In the genomic region with DNA sequence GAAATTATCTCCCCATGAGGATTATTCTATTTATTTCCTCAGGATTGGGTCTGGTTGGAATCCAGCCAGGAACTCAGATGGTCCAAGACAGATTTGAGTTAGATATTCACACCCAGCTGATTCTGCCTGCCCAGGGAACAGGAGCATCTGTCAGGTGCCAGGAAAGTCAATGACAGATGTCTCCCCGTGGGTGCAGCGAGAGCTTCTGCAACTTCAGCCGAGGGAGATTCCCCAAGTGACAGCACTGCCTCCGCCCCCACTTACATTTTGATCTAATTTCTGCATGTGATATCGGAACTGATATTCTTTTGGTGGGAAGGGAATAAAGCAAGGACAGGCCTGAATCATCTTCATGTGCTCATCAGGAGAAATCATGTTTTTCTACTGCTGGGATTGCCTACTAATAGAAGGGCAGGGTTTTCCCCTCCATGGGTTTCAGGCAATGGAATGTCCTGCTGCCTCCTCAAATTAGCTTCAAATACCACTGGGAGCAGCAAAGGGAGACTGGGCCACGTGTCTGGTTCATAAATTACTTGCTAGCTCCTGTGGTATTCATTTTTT, we compare ENCODE assay signal across 9 cellular contexts. TPM values are rescaled to one million over a fixed set of nuclear protein-coding genes. Genes with fewer than 3 reads are reported as not detected.
DNase-seq lines count a peak whose midpoint lies in the region; ATAC-seq and TF ChIP-seq lines count a peak whose summit lies in the region.
"Had no signal": no experiment of that assay in that cellular context is flagged by ENCODE, and none has a peak within 500 bp of the region (broad histone marks: within the 10 kb centered on the region; RNA-seq: fewer than 3 reads in every experiment).

No MANE protein-coding gene starts in this region.

- ATAC-seq in activated naive CD4-positive, alpha-beta T cell treated with anti-CD3 and anti-CD28 coated beads, Interleukin-2, amount 50 U/mL, for 72 hours = no peak
- ATAC-seq in HG03469 (IDR thresholded peaks at IDR 0.05; ENCODE audit: unreplicated experiment) = no peak
- ATAC-seq in HG03520 (IDR thresholded peaks at IDR 0.05; ENCODE audit: unreplicated experiment) = no peak
- ATAC-seq in GM19452 (IDR thresholded peaks at IDR 0.05; ENCODE audit: unreplicated experiment) = no peak

- DNase-seq in AG09319 (ENCODE audit: extremely low read depth, low read depth) (peak; percentile 91), M059J (ENCODE audit: low read depth) (peak; percentile 82), chondrocyte (ENCODE audit: low spot score) (no peak)
- DNase-seq in activated naive CD4-positive, alpha-beta T cell treated with anti-CD3 and anti-CD28 coated beads, Interleukin-2, amount 50 U/mL, for 72 hours (ENCODE audit: low spot score in 2 of 2) = no peak
- DNase-seq: activated T-cell treated with anti-CD3 and anti-CD28 coated beads, Interleukin-2, amount 50 U/mL, for 48 hours had no signal

- H3K4me3 Mint-ChIP-seq in chondrocyte (ENCODE audit: unreplicated experiment) = peak overlapping the region; percentile 21
- H3K4me3 Mint-ChIP-seq in nephron = no peak overlapping the region

- H3K4me1 Mint-ChIP-seq in chondrocyte (ENCODE audit: low read depth) = peaks cover 22% of the 10 kb centered on the region
- peaks cover 20% of the 10 kb centered on the region for H3K4me1 Mint-ChIP-seq in nephron

- H3K9me3 Mint-ChIP-seq in chondrocyte (ENCODE audit: low read depth) (no peaks in the 10 kb centered on the region), nephron (no peaks in the 10 kb centered on the region)
- H3K9me3 Mint-ChIP-seq in activated naive CD4-positive, alpha-beta T cell treated with anti-CD3 and anti-CD28 coated beads, Interleukin-2, amount 50 U/mL, for 72 hours = no peaks in the 10 kb centered on the region

- TF ChIP-seq CTCF in AG09319 (IDR thresholded peaks at IDR 0.05; ENCODE audit: low read depth, low read length) (no peak), chondrocyte (IDR thresholded peaks at IDR 0.05) (no peak), nephron (IDR thresholded peaks at IDR 0.05; ENCODE audit: unreplicated experiment in 3 of 3) (no peak)

- H3K36me3 Mint-ChIP-seq in chondrocyte (ENCODE audit: low read depth) (no peaks in the 10 kb centered on the region), nephron (ENCODE audit: low read depth) (no peaks in the 10 kb centered on the region)
- no peaks in the 10 kb centered on the region for H3K36me3 Mint-ChIP-seq in activated naive CD4-positive, alpha-beta T cell treated with anti-CD3 and anti-CD28 coated beads, Interleukin-2, amount 50 U/mL, for 72 hours

- H3K27ac Mint-ChIP-seq in chondrocyte (ENCODE audit: unreplicated experiment) (peak overlapping the region; percentile 92), nephron (peak overlapping the region; percentile 5 to 69 (median 63))
- no peak overlapping the region for H3K27ac Mint-ChIP-seq in activated naive CD4-positive, alpha-beta T cell treated with anti-CD3 and anti-CD28 coated beads, Interleukin-2, amount 50 U/mL, for 72 hours

- no peaks in the 10 kb centered on the region for H3K27me3 Mint-ChIP-seq in chondrocyte (ENCODE audit: low read depth)
- H3K27me3 Mint-ChIP-seq in nephron (ENCODE audit: low read depth) = peaks cover 25% of the 10 kb centered on the region

RNA-seq across cellular contexts. Expression of gene DHX8, which starts 15.7 kb away (rescaled TPM):
- total RNA-seq in M059J (2014; rRNA removed; shearing (Covaris generic)) = 53.7 and 62.9 TPM in 2 replicates
- 39.0 to 49.6 TPM (median 49.2 TPM) in 3 replicates for total RNA-seq in chondrocyte
- total RNA-seq in activated naive CD4-positive, alpha-beta T cell treated with anti-CD3 and anti-CD28 coated beads, Interleukin-2, amount 50 U/mL, for 72 hours = 10 to 100 TPM; 42.6 to 71.0 TPM

Comparison
In these comparisons a context has a peak if more than half of its experiments do, and no peak if none do; other contexts are left out.
1. DNase-seq: peak in AG09319 (single experiment) and M059J (single experiment); none in chondrocyte (single experiment) and activated naive CD4-positive, alpha-beta T cell treated with anti-CD3 and anti-CD28 coated beads, Interleukin-2, amount 50 U/mL, for 72 hours (0 of 2).
2. H3K27ac Mint-ChIP-seq: peak in chondrocyte (single experiment) and nephron (3 of 3); none in activated naive CD4-positive, alpha-beta T cell treated with anti-CD3 and anti-CD28 coated beads, Interleukin-2, amount 50 U/mL, for 72 hours (0 of 2).